Comparison of ENCODE assay signal across 8 cellular contexts in the genomic region with DNA sequence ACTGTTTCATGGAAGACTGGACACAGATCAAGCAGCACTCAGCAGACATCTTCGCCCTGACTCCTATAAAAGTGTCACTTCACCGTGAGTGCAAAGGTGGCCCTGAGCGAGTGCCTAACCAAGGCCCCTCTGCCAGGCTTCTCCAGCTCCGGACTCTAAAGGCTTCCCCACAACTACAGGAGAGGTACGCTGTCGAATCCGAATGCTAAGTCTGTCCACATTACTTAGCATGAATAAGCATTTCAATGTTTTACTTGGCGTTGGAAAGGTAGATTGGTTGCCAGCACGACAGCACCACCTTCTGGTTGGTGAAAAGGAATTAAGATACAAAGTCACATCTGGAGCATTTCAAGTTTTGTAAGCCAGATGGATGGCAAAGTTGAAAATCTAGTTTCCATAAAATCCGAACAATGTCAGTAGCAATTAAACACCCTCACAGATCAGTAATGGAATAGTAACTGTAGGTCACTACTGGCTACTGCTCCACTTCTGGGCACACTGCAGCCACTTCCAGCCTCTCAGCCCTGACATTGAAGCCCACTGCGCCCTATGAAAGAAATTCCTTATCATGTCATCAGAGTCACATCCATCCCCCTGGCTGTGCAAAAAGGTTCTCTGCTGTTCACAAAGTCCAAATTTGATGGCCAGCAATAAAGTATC.
DNase-seq lines count a peak whose midpoint lies in the region; ATAC-seq and TF ChIP-seq lines count a peak whose summit lies in the region.

No MANE protein-coding gene starts in this region.

- DNase-seq in GM03348 (ENCODE audit: low spot score) (peak; percentile 77), RWPE1 (ENCODE audit: low spot score) (peak; percentile 57), glomerular endothelial cell (ENCODE audit: extremely low read depth, low read depth, low spot score) (peak; percentile 71), upper lobe of right lung (peak; percentile 69)
- peak; percentile 79 for DNase-seq in activated naive CD4-positive, alpha-beta T cell treated with anti-CD3 and anti-CD28 coated beads for 36 hours

- ATAC-seq in upper lobe of right lung (peak; percentile 92), HG03469 (IDR thresholded peaks at IDR 0.05; ENCODE audit: unreplicated experiment) (no peak)

- H3K36me3 Mint-ChIP-seq in activated naive CD4-positive, alpha-beta T cell treated with anti-CD3 and anti-CD28 coated beads for 36 hours (ENCODE audit: low read depth) = peaks cover 7% of the 10 kb centered on the region

- H3K79me2 ChIP-seq in Loucy (ENCODE audit: insufficient read depth, low read length) (no peaks in the 10 kb centered on the region), parathyroid adenoma (peaks cover 5% of the 10 kb centered on the region)

- peak overlapping the region; percentile 15 for H3K27ac Mint-ChIP-seq in activated naive CD4-positive, alpha-beta T cell treated with anti-CD3 and anti-CD28 coated beads for 36 hours

- peaks cover 5% of the 10 kb centered on the region for H3K4me1 Mint-ChIP-seq in activated naive CD4-positive, alpha-beta T cell treated with anti-CD3 and anti-CD28 coated beads for 36 hours (ENCODE audit: low read depth)

- peak overlapping the region; percentile 48; the same call in 1 of the 2 replicates for H3K27ac ChIP-seq in RWPE1
- H3K27ac ChIP-seq in parathyroid adenoma = no peak overlapping the region
- H3K27ac ChIP-seq in upper lobe of right lung = no peak overlapping the region

- H3K4me2 ChIP-seq in Loucy (ENCODE audit: low read depth, low read length, poor library complexity, severe bottlenecking) (no peak overlapping the region), parathyroid adenoma (ENCODE audit: low read length) (peak overlapping the region; percentile 7)

- no peak overlapping the region for H3K4me3 ChIP-seq in Loucy (ENCODE audit: low read length, poor library complexity, severe bottlenecking)
- H3K4me3 ChIP-seq in parathyroid adenoma (ENCODE audit: low read depth, low read length) = no peak overlapping the region
- H3K4me3 ChIP-seq in upper lobe of right lung = no peak overlapping the region

- no peak overlapping the region for H2AFZ ChIP-seq in Loucy (ENCODE audit: low read length)
- no peak overlapping the region for H2AFZ ChIP-seq in parathyroid adenoma

- H3F3A ChIP-seq in Loucy (ENCODE audit: low read depth) = no peaks in the 10 kb centered on the region

- H3K9me3 ChIP-seq in Loucy (ENCODE audit: insufficient read depth, low read depth, low read length) (no peaks in the 10 kb centered on the region), parathyroid adenoma (ENCODE audit: control insufficient read depth, low read length) (no peaks in the 10 kb centered on the region), upper lobe of right lung (no peaks in the 10 kb centered on the region)

- no peaks in the 10 kb centered on the region for H4K20me1 ChIP-seq in Loucy (ENCODE audit: insufficient read depth, low read length, poor library complexity, severe bottlenecking)

- no peaks in the 10 kb centered on the region for H3K27me3 Mint-ChIP-seq in activated naive CD4-positive, alpha-beta T cell treated with anti-CD3 and anti-CD28 coated beads for 36 hours (ENCODE audit: low read depth)

- H3K4me3 Mint-ChIP-seq in activated naive CD4-positive, alpha-beta T cell treated with anti-CD3 and anti-CD28 coated beads for 36 hours = no peak overlapping the region

- H3K9me3 Mint-ChIP-seq in activated naive CD4-positive, alpha-beta T cell treated with anti-CD3 and anti-CD28 coated beads for 36 hours = no peaks in the 10 kb centered on the region

- H3K9me2 ChIP-seq in Loucy (replicated peaks; ENCODE audit: low read depth, low read length) = no peaks in the 10 kb centered on the region

- TF ChIP-seq CTCF in Loucy (conservative IDR thresholded peaks at IDR 0.05; ENCODE audit: low read length) (peak; percentile 56), RWPE1 (conservative IDR thresholded peaks at IDR 0.05; ENCODE audit: low read depth) (peak; percentile 72), parathyroid adenoma (IDR thresholded peaks at IDR 0.05) (peak; percentile 77), upper lobe of right lung (IDR thresholded peaks at IDR 0.05) (peak; percentile 74)

- no peak overlapping the region for H3K9ac ChIP-seq in Loucy (ENCODE audit: low read depth, low read length, poor library complexity, severe bottlenecking)
- H3K9ac ChIP-seq in parathyroid adenoma = no peak overlapping the region

- POLR2A ChIA-PET in RWPE1 (lab: Yijun Ruan, JAX; ENCODE audit: low non-redundant PET) = no interaction called here

- CTCF ChIA-PET in RWPE1 (lab: Yijun Ruan, JAX) = interaction anchor here (0.7 to 0.8 kb wide), 2 partner anchors 163 to 165 kb away, joined by 3 read pairs; no protein-coding TSS in a partner anchor
- CTCF ChIA-PET in activated naive CD4-positive, alpha-beta T cell treated with anti-CD3 and anti-CD28 coated beads for 36 hours (lab: Charles Lee) = interaction anchor here (0.8 to 1.9 kb wide), 7 partner anchors 13 to 604 kb away, joined by 3 to 5 read pairs (median 4); no protein-coding TSS in a partner anchor

- H3K4me1 ChIP-seq in Loucy (ENCODE audit: insufficient read depth, low read length, poor library complexity, severe bottlenecking) = no peaks in the 10 kb centered on the region
- peaks cover 5% of the 10 kb centered on the region for H3K4me1 ChIP-seq in parathyroid adenoma
- H3K4me1 ChIP-seq in upper lobe of right lung = peaks cover 20% of the 10 kb centered on the region

- intact Hi-C loops in activated naive CD4-positive, alpha-beta T cell treated with anti-CD3 and anti-CD28 coated beads for 36 hours (cut with micrococcal nuclease) = loop anchor here (1.0 kb wide), 3 partner anchors 228 to 606 kb away; no protein-coding TSS in a partner anchor
- intact Hi-C loops in upper lobe of right lung (cut with DNase I) = loop anchor here (10.0 kb wide), 1 partner anchor 604 kb away; a partner anchor contains a TSS

- H3K36me3 ChIP-seq in Loucy (ENCODE audit: insufficient read depth, low read length) (no peaks in the 10 kb centered on the region; the same call in 1 of the 2 replicates), parathyroid adenoma (ENCODE audit: control insufficient read depth, insufficient read depth, low read length) (no peaks in the 10 kb centered on the region), upper lobe of right lung (no peaks in the 10 kb centered on the region)

- H3K27me3 ChIP-seq in Loucy (ENCODE audit: insufficient read depth, low read length, poor library complexity, severe bottlenecking) (no peaks in the 10 kb centered on the region), parathyroid adenoma (ENCODE audit: control insufficient read depth, insufficient read depth, low read length) (no peaks in the 10 kb centered on the region), upper lobe of right lung (no peaks in the 10 kb centered on the region)
